In genomic region chr11:123196060-123196714, GRCh38 we compare ENCODE assay signal across 13 cellular contexts. TPM values are rescaled to one million over a fixed set of nuclear protein-coding genes. Genes with fewer than 3 reads are reported as not detected.
DNase-seq lines count a peak whose midpoint lies in the region; ATAC-seq and TF ChIP-seq lines count a peak whose summit lies in the region.
"Had no signal": no experiment of that assay in that cellular context is flagged by ENCODE, and none has a peak within 500 bp of the region (broad histone marks: within the 10 kb centered on the region; RNA-seq: fewer than 3 reads in every experiment).

No MANE protein-coding gene starts in this region.

- H3K27ac Mint-ChIP-seq in activated naive CD4-positive, alpha-beta T cell treated with anti-CD3 and anti-CD28 coated beads, Interleukin-2, amount 50 U/mL, for 72 hours: no peak overlapping the region
- H3K27ac Mint-ChIP-seq in activated naive CD4-positive, alpha-beta T cell treated with anti-CD3 and anti-CD28 coated beads, Interleukin-2, amount 10 ng/mL, durations not matched to agents 7 days and 5 days: no peak overlapping the region
- H3K27ac Mint-ChIP-seq in memory B cell: no peak overlapping the region
- peak overlapping the region; percentile 87 for H3K27ac Mint-ChIP-seq in type B pancreatic cell

- ATAC-seq in activated naive CD4-positive, alpha-beta T cell treated with anti-CD3 and anti-CD28 coated beads, Interleukin-2, amount 50 U/mL, for 72 hours: peak; percentile 5 to 14
- ATAC-seq in memory B cell (ENCODE audit: low read depth) (no peak), GM19397 (IDR thresholded peaks at IDR 0.05; ENCODE audit: unreplicated experiment) (no peak)

- no peak for TF ChIP-seq CTCF in choroid plexus epithelial cell (conservative IDR thresholded peaks at IDR 0.05; ENCODE audit: low read depth, low read length)
- TF ChIP-seq CTCF in type B pancreatic cell (conservative IDR thresholded peaks at IDR 0.05): no peak

- CTCF ChIA-PET in activated naive CD4-positive, alpha-beta T cell treated with anti-CD3 and anti-CD28 coated beads, Interleukin-2, amount 10 ng/mL, durations not matched to agents 7 days and 5 days (lab: Charles Lee): no interaction called here

- DNase-seq in activated naive CD4-positive, alpha-beta T cell treated with anti-CD3 and anti-CD28 coated beads, Interleukin-2, amount 50 U/mL, for 72 hours (ENCODE audit: low spot score in 2 of 2): no peak
- no peak for DNase-seq in activated naive CD4-positive, alpha-beta T cell treated with anti-CD3 and anti-CD28 coated beads, Interleukin-2, amount 10 ng/mL, durations not matched to agents 7 days and 5 days
- DNase-seq in choroid plexus epithelial cell (ENCODE audit: low read depth): no peak
- no peak for DNase-seq in memory B cell (ENCODE audit: low spot score in 2 of 2)
- no peak for DNase-seq in type B pancreatic cell (ENCODE audit: extremely low spot score, unreplicated experiment)
- DNase-seq in hepatic stellate cell (ENCODE audit: low spot score): no peak
- DNase-seq in stimulated activated CD4-positive, alpha-beta T cell treated with anti-CD3 and anti-CD28 coated beads, Interleukin-15, amount 100 ng/mL, for 24 hours: no peak
- DNase-seq: activated CD4-positive, alpha-beta T cell treated with anti-CD3 and anti-CD28 coated beads, Interleukin-2, amount 50 U/mL, for 1 hour; caudate nucleus; HCEC 1CT; NCI-H2029 treated with DMSO at 0.1 percent for 48 hours; right lobe of liver had no signal

- no peaks in the 10 kb centered on the region for H3K36me3 Mint-ChIP-seq in activated naive CD4-positive, alpha-beta T cell treated with anti-CD3 and anti-CD28 coated beads, Interleukin-2, amount 50 U/mL, for 72 hours
- H3K36me3 Mint-ChIP-seq in activated naive CD4-positive, alpha-beta T cell treated with anti-CD3 and anti-CD28 coated beads, Interleukin-2, amount 10 ng/mL, durations not matched to agents 7 days and 5 days: peaks cover 5% of the 10 kb centered on the region
- H3K36me3 Mint-ChIP-seq in memory B cell (no peaks in the 10 kb centered on the region), type B pancreatic cell (peaks cover 14% of the 10 kb centered on the region)

- no peaks in the 10 kb centered on the region for H3K9me3 Mint-ChIP-seq in activated naive CD4-positive, alpha-beta T cell treated with anti-CD3 and anti-CD28 coated beads, Interleukin-2, amount 50 U/mL, for 72 hours
- peaks cover 7% of the 10 kb centered on the region for H3K9me3 Mint-ChIP-seq in activated naive CD4-positive, alpha-beta T cell treated with anti-CD3 and anti-CD28 coated beads, Interleukin-2, amount 10 ng/mL, durations not matched to agents 7 days and 5 days
- H3K9me3 Mint-ChIP-seq in memory B cell (no peaks in the 10 kb centered on the region), type B pancreatic cell (no peaks in the 10 kb centered on the region)

- H3K4me3 Mint-ChIP-seq in activated naive CD4-positive, alpha-beta T cell treated with anti-CD3 and anti-CD28 coated beads, Interleukin-2, amount 10 ng/mL, durations not matched to agents 7 days and 5 days: no peak overlapping the region
- H3K4me3 Mint-ChIP-seq in memory B cell (peak overlapping the region; percentile 57), type B pancreatic cell (peak overlapping the region; percentile 88)

- peaks cover 89% of the 10 kb centered on the region for H3K27me3 Mint-ChIP-seq in activated naive CD4-positive, alpha-beta T cell treated with anti-CD3 and anti-CD28 coated beads, Interleukin-2, amount 10 ng/mL, durations not matched to agents 7 days and 5 days
- H3K27me3 Mint-ChIP-seq in memory B cell: peaks cover 26% of the 10 kb centered on the region
- peaks cover 72% of the 10 kb centered on the region for H3K27me3 Mint-ChIP-seq in type B pancreatic cell

- peak overlapping the region; percentile 78 for H3K4me3 ChIP-seq in choroid plexus epithelial cell (ENCODE audit: low read depth, low read length)
- H3K4me3 ChIP-seq: right lobe of liver had no signal

- H3K4me1 Mint-ChIP-seq in activated naive CD4-positive, alpha-beta T cell treated with anti-CD3 and anti-CD28 coated beads, Interleukin-2, amount 10 ng/mL, durations not matched to agents 7 days and 5 days: peaks cover 33% of the 10 kb centered on the region
- H3K4me1 Mint-ChIP-seq in memory B cell: peaks cover 4% of the 10 kb centered on the region
- H3K4me1 Mint-ChIP-seq in type B pancreatic cell (ENCODE audit: unreplicated experiment): peaks cover 43% of the 10 kb centered on the region

RNA-seq across cellular contexts. Expression of gene CLMP, which starts 1.1 kb away (rescaled TPM):
- total RNA-seq in activated naive CD4-positive, alpha-beta T cell treated with anti-CD3 and anti-CD28 coated beads, Interleukin-2, amount 50 U/mL, for 72 hours: under 1 TPM; 0.41 to 0.54 TPM
- 3.6 and 65.7 TPM in 2 replicates for total RNA-seq in type B pancreatic cell (ENCODE audit: low replicate concordance)

Comparison
In these comparisons a context has a peak if more than half of its experiments do, and no peak if none do; other contexts are left out.
1. ATAC-seq: peak in activated naive CD4-positive, alpha-beta T cell treated with anti-CD3 and anti-CD28 coated beads, Interleukin-2, amount 50 U/mL, for 72 hours (2 of 2); none in memory B cell (single experiment) and GM19397 (single experiment).